Comparison of ENCODE assay signal across 18 cellular contexts in genomic region chr17:2780931-2781454, GRCh38. TPM values are rescaled to one million over a fixed set of nuclear protein-coding genes. Genes with fewer than 3 reads are reported as not detected.
DNase-seq lines count a peak whose midpoint lies in the region; ATAC-seq and TF ChIP-seq lines count a peak whose summit lies in the region.
"Had no signal": no experiment of that assay in that cellular context is flagged by ENCODE, and none has a peak within 500 bp of the region (broad histone marks: within the 10 kb centered on the region; RNA-seq: fewer than 3 reads in every experiment).

No MANE protein-coding gene starts in this region.

- POLR2A ChIA-PET in SK-N-SH (lab: Yijun Ruan, JAX): no interaction called here

- H3K23ac ChIP-seq in neuronal stem cell (ENCODE audit: low read depth, low read length, poor library complexity): peak overlapping the region; percentile 22

- H4K8ac ChIP-seq in neuronal stem cell (ENCODE audit: low read depth, low read length): no peak overlapping the region

- H3K27ac ChIP-seq in neuronal stem cell (replicated peaks; ENCODE audit: low read length) (no peak overlapping the region), sigmoid colon (no peak overlapping the region), SK-N-SH (ENCODE audit: low read depth in 2 of 2, low read length in 1 of 2) (no peak overlapping the region)
- H3K27ac ChIP-seq: BLaER1 had no signal

- TF ChIP-seq CTCF in glutamatergic neuron (IDR thresholded peaks at IDR 0.05; ENCODE audit: partially characterized antibody, unreplicated experiment) (no peak), sigmoid colon (IDR thresholded peaks at IDR 0.05) (no peak), SK-N-SH (IDR thresholded peaks at IDR 0.05) (no peak)

- peaks cover 3% of the 10 kb centered on the region for H3K27me3 Mint-ChIP-seq in glutamatergic neuron (ENCODE audit: unreplicated experiment)
- H3K27me3 Mint-ChIP-seq in effector memory CD8-positive, alpha-beta T cell: peaks cover 19 to 39% of the 10 kb centered on the region in 2 donors

- H3K27me3 ChIP-seq in neuronal stem cell (ENCODE audit: control insufficient read depth in 3 of 3, insufficient read depth in 3 of 3, low read depth in 1 of 3, low read length in 3 of 3) (peaks cover 0 to 30% (median 0%) of the 10 kb centered on the region in 3 experiments), sigmoid colon (peaks cover 9 to 32% (median 18%) of the 10 kb centered on the region in 3 donors), SK-N-SH (ENCODE audit: insufficient read depth) (peaks cover 7% of the 10 kb centered on the region; the same call in 1 of the 2 replicates)
- H3K27me3 ChIP-seq: BLaER1 had no signal

- no peaks in the 10 kb centered on the region for H4K20me1 ChIP-seq in SK-N-SH (ENCODE audit: insufficient read depth)

- H2AK5ac ChIP-seq in neuronal stem cell (ENCODE audit: low read depth, low read length): no peak overlapping the region

- no peak overlapping the region for H3K4ac ChIP-seq in neuronal stem cell (ENCODE audit: low read length)

- no peaks in the 10 kb centered on the region for H3K36me3 Mint-ChIP-seq in glutamatergic neuron (ENCODE audit: unreplicated experiment)
- H3K36me3 Mint-ChIP-seq in effector memory CD8-positive, alpha-beta T cell (ENCODE audit: insufficient read depth): peaks cover 3% of the 10 kb centered on the region
- H3K36me3 Mint-ChIP-seq: CD4-positive, alpha-beta memory T cell had no signal

- H3K36me3 ChIP-seq in neuronal stem cell (replicated peaks in 1 of 2; ENCODE audit: control insufficient read depth in 2 of 2, insufficient read depth in 2 of 2, low read length in 2 of 2) (no peaks in the 10 kb centered on the region), sigmoid colon (no peaks in the 10 kb centered on the region), SK-N-SH (replicated peaks in 1 of 2; ENCODE audit: control insufficient read depth in 1 of 2, insufficient read depth in 2 of 2, low read length in 1 of 2) (no peaks in the 10 kb centered on the region)
- H3K36me3 ChIP-seq: BLaER1 had no signal

- peak overlapping the region; percentile 62 for H3K18ac ChIP-seq in neuronal stem cell (ENCODE audit: low read length)

- no CpG with 5 or more reads among the region's 9 CpGs for WGBS in neuronal stem cell (ENCODE audit: extremely low coverage in 2 of 2, insufficient read length in 2 of 2, insufficient replicate concordance in 1 of 2), 2 donors
- 88 to 92% methylated on average over 9 of the region's 9 CpGs for WGBS in sigmoid colon, 2 donors
- 76% methylated on average over 9 of the region's 9 CpGs for WGBS in SK-N-SH (ENCODE audit: low lambda C conversion rate)

- no peak overlapping the region for H2BK15ac ChIP-seq in neuronal stem cell (ENCODE audit: low read length)

- peak overlapping the region; percentile 58 for H3K4me3 Mint-ChIP-seq in glutamatergic neuron (ENCODE audit: unreplicated experiment)
- no peak overlapping the region for H3K4me3 Mint-ChIP-seq in effector memory CD8-positive, alpha-beta T cell
- H3K4me3 Mint-ChIP-seq: CD14-positive monocyte, GM23338 had no signal

- no peaks in the 10 kb centered on the region for H3K9me3 ChIP-seq in neuronal stem cell (replicated peaks in 1 of 2; ENCODE audit: control insufficient read depth in 2 of 2, insufficient read depth in 1 of 2, low read depth in 1 of 2, low read length in 2 of 2)
- H3K9me3 ChIP-seq in sigmoid colon: peaks cover 0 to 3% (median 0%) of the 10 kb centered on the region in 4 donors
- H3K9me3 ChIP-seq in SK-N-SH: no peaks in the 10 kb centered on the region
- H3K9me3 ChIP-seq: BLaER1 had no signal

- H2BK5ac ChIP-seq in neuronal stem cell (ENCODE audit: low read length): no peak overlapping the region

- H2BK12ac ChIP-seq in neuronal stem cell (ENCODE audit: low read length): no peak overlapping the region

- in situ Hi-C loops in G401 (cut with HindIII; ENCODE audit: low sequenced_read_pairs): no loop called here

- H3F3A ChIP-seq in SK-N-SH (replicated peaks; ENCODE audit: insufficient read depth): no peaks in the 10 kb centered on the region

- H3K9me2 ChIP-seq in SK-N-SH: no peaks in the 10 kb centered on the region

- H2AFZ ChIP-seq in neuronal stem cell (ENCODE audit: low read length) (no peak overlapping the region), SK-N-SH (ENCODE audit: low read depth) (no peak overlapping the region)
- H2AFZ ChIP-seq: GM23338 had no signal

- CTCF ChIA-PET in SK-N-SH (lab: Yijun Ruan, JAX): no interaction called here

- TF ChIP-seq EP300 in sigmoid colon (IDR thresholded peaks at IDR 0.05): no peak
- no peak for TF ChIP-seq EP300 in SK-N-SH (IDR thresholded peaks at IDR 0.05; ENCODE audit: borderline replicate concordance in 1 of 2, low read depth in 1 of 2, low read length in 1 of 2)

- H4K91ac ChIP-seq in neuronal stem cell (ENCODE audit: low read depth, low read length, poor library complexity): no peak overlapping the region

- H3K4me1 Mint-ChIP-seq in glutamatergic neuron (ENCODE audit: low read depth, unreplicated experiment): peaks cover 16% of the 10 kb centered on the region
- H3K4me1 Mint-ChIP-seq in effector memory CD8-positive, alpha-beta T cell (ENCODE audit: low read depth in 2 of 2): peaks cover 7 to 11% of the 10 kb centered on the region in 2 donors

- no peaks in the 10 kb centered on the region for H3K79me1 ChIP-seq in neuronal stem cell (ENCODE audit: low read depth, low read length)

- peaks cover 8% of the 10 kb centered on the region for H3K9me3 Mint-ChIP-seq in glutamatergic neuron (ENCODE audit: unreplicated experiment)
- no peaks in the 10 kb centered on the region for H3K9me3 Mint-ChIP-seq in effector memory CD8-positive, alpha-beta T cell
- H3K9me3 Mint-ChIP-seq: CD4-positive, alpha-beta memory T cell; GM23338 had no signal

- no peak overlapping the region for H3K4me2 ChIP-seq in neuronal stem cell (ENCODE audit: insufficient read depth, low read length, poor library complexity, severe bottlenecking)
- H3K4me2 ChIP-seq in SK-N-SH: no peak overlapping the region
- H3K4me2 ChIP-seq: GM23338 had no signal

- peak overlapping the region; percentile 36 for H3K9ac ChIP-seq in neuronal stem cell (ENCODE audit: low read depth, low read length, poor library complexity)
- no peak overlapping the region for H3K9ac ChIP-seq in SK-N-SH
- H3K9ac ChIP-seq: BLaER1 had no signal

- no peak overlapping the region for H2BK120ac ChIP-seq in neuronal stem cell (ENCODE audit: low read depth, low read length)

- no peak for TF ChIP-seq POLR2A in sigmoid colon (IDR thresholded peaks at IDR 0.05)

- no peak for TF ChIP-seq RAD21 in SK-N-SH (IDR thresholded peaks at IDR 0.05; ENCODE audit: low read length)

- H3K14ac ChIP-seq in neuronal stem cell (ENCODE audit: low read length): peak overlapping the region; percentile 66

- no peak for ATAC-seq in effector memory CD8-positive, alpha-beta T cell (replicated peaks)
- ATAC-seq: GM12878, GM23338, HCT116 had no signal

- peak overlapping the region; percentile 45 for H3K27ac Mint-ChIP-seq in glutamatergic neuron (ENCODE audit: unreplicated experiment)
- no peak overlapping the region for H3K27ac Mint-ChIP-seq in effector memory CD8-positive, alpha-beta T cell
- H3K27ac Mint-ChIP-seq: GM23338 had no signal

- peak; percentile 97 for DNase-seq in G401 (ENCODE audit: low spot score)
- DNase-seq in cerebellar cortex (ENCODE audit: low spot score): peak; percentile 95
- no peak for DNase-seq in glutamatergic neuron
- no peak for DNase-seq in neuronal stem cell (ENCODE audit: low spot score)
- no peak for DNase-seq in sigmoid colon
- no peak for DNase-seq in SK-N-SH
- no peak for DNase-seq in effector memory CD8-positive, alpha-beta T cell
- DNase-seq: 8988T; Calu3; CD4-positive, alpha-beta memory T cell; DMS79 treated with DMSO at 0.1 percent for 48 hours; H7 had no signal

- H3K4me3 ChIP-seq in neuronal stem cell (ENCODE audit: low read length in 2 of 2) (peak overlapping the region in 1 of 2 donors; percentile 56), sigmoid colon (no peak overlapping the region), SK-N-SH (ENCODE audit: low read depth in 2 of 2, low read length in 1 of 2) (no peak overlapping the region)
- H3K4me3 ChIP-seq: BLaER1, GM12878, GM23338 had no signal

- no peaks in the 10 kb centered on the region for H3K79me2 ChIP-seq in SK-N-SH (ENCODE audit: insufficient read depth)

- H3K4me1 ChIP-seq in neuronal stem cell (ENCODE audit: control insufficient read depth in 2 of 2, insufficient read depth in 1 of 2, low read depth in 1 of 2, low read length in 2 of 2) (peaks cover 3 to 4% of the 10 kb centered on the region in 2 donors), sigmoid colon (peaks cover 0 to 12% (median 11%) of the 10 kb centered on the region in 4 donors), SK-N-SH (ENCODE audit: control insufficient read depth in 1 of 2, insufficient read depth in 2 of 2, low read depth in 1 of 2, low read length in 1 of 2) (peaks cover 0 to 16% of the 10 kb centered on the region in 2 experiments; a peak in 1 of 4 replicates)

- intact Hi-C loops in sigmoid colon (cut with DNase I): no loop called here

TF ChIP-seq in SK-N-SH, 30 proteins besides CTCF, POLR2A, EP300 and RAD21 (continues in another document):
- TF ChIP-seq RCOR1 (IDR thresholded peaks at IDR 0.05; ENCODE audit: low read length) (no peak), NRF1 (IDR thresholded peaks at IDR 0.05; ENCODE audit: low read depth, low read length) (no peak), ELF1 (IDR thresholded peaks at IDR 0.05) (no peak), JUND (IDR thresholded peaks at IDR 0.05) (no peak)

RNA-seq across cellular contexts. Expression of gene RAP1GAP2, which starts 15.2 kb away (rescaled TPM):
- total RNA-seq in G401 (2014; rRNA removed; shearing (Covaris generic)): 1.9 and 6.0 TPM in 2 replicates
- 86.0 TPM for total RNA-seq in glutamatergic neuron (ENCODE audit: unreplicated experiment)
- 2.9 TPM for polyA plus RNA-seq in neuronal stem cell (2013, experiment 1 of 2)
- polyA plus RNA-seq in neuronal stem cell (2013, experiment 2 of 2): 3.1 TPM
- total RNA-seq in sigmoid colon: 10 to 100 TPM in 2 of 4 donors, 1 to 10 TPM in 2; 4.8 to 14.7 (median 10.0) TPM
- 10 to 100 TPM in 2 of 3 donors, 1 to 10 TPM in 1; 9.6 to 13.4 (median 12.8) TPM for polyA plus RNA-seq in sigmoid colon
- polyA plus RNA-seq in SK-N-SH (2012; rRNA removed): 21.0 and 22.0 TPM in 2 replicates
- polyA plus RNA-seq in SK-N-SH (2012; cell fraction: cytosol; rRNA removed): 12.1 and 15.6 TPM in 2 replicates
- polyA plus RNA-seq in SK-N-SH (2012; cell fraction: nucleus; rRNA removed): 85.5 and 88.3 TPM in 2 replicates

RNA-seq across cellular contexts. Expression of gene CCDC92B, which starts 31.5 kb away (rescaled TPM):
- total RNA-seq in G401 (2014; rRNA removed; shearing (Covaris generic)): 0.06 and 0.31 TPM in 2 replicates
- total RNA-seq in glutamatergic neuron (ENCODE audit: unreplicated experiment) (19.0 TPM), sigmoid colon (under 1 TPM in 1 of 4 donors, not detected in 3; 0.14 TPM)
- 0.35 TPM for polyA plus RNA-seq in neuronal stem cell (2013, experiment 1 of 2)
- polyA plus RNA-seq in neuronal stem cell (2013, experiment 2 of 2): 0.42 TPM
- polyA plus RNA-seq in sigmoid colon (under 1 TPM; under 0.01 to 0.77 (median 0.23) TPM), SK-N-SH (2012; rRNA removed) (0.07 and 0.13 TPM in 2 replicates)
- polyA plus RNA-seq in SK-N-SH (2012; cell fraction: cytosol; rRNA removed): 0.13 and 0.22 TPM in 2 replicates
- polyA plus RNA-seq in SK-N-SH (2012; cell fraction: nucleus; rRNA removed): 0.30 and 0.35 TPM in 2 replicates
- total RNA-seq: Calu3, GM12878 had no signal
- polyA plus RNA-seq: AG04450; CD14-positive monocyte; CD4-positive, alpha-beta memory T cell; GM12878 had no signal

Comparison
In these comparisons a context has a peak if more than half of its experiments do, and no peak if none do; other contexts are left out.
1. DNase-seq: peak in G401 (single experiment) and cerebellar cortex (single experiment); none in glutamatergic neuron (single experiment), neuronal stem cell (single experiment), sigmoid colon (single experiment), SK-N-SH (single experiment) and effector memory CD8-positive, alpha-beta T cell (0 of 3).
2. RNA of gene CCDC92B, which starts 31.5 kb away (total RNA-seq): 19.0 TPM in glutamatergic neuron (single experiment); 0.06 to 0.31 TPM in G401 and 0.14 TPM in sigmoid colon; every median in the first group is over 10 times any median in the second.